In the genomic region with DNA sequence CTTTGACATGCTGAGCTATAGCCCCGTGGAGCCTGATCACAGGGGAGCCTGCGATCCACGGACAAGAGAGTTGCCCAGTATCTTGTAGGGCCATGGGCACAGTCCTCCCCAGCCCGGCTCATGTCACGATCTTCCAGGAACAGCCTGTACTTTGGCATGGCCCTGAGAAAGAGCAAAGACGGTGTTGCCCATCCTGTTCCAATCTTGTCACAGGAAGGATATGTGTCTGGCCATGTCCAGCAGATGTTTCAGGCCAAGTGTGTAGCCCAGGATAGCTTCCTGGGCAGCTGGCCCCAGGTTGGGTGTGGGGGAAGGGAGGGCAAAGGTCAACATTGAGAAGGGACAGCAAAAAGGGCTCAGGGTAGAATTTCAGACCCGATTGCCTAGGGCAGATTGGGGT, we compare ENCODE assay signal across 1 cellular context.
TF ChIP-seq lines count a peak whose summit lies in the region.

No MANE protein-coding gene starts in this region.

TF ChIP-seq in GM12878, 131 proteins besides CTCF, POLR2A, EP300 and RAD21:
- TF ChIP-seq PML (IDR thresholded peaks at IDR 0.05; ENCODE audit: low read length) (no peak), NR2F1 (conservative IDR thresholded peaks at IDR 0.05) (peak; percentile 44; the same call in 1 of the 2 replicates)
